1 cellular context compared by ENCODE assay signal in the genomic region with DNA sequence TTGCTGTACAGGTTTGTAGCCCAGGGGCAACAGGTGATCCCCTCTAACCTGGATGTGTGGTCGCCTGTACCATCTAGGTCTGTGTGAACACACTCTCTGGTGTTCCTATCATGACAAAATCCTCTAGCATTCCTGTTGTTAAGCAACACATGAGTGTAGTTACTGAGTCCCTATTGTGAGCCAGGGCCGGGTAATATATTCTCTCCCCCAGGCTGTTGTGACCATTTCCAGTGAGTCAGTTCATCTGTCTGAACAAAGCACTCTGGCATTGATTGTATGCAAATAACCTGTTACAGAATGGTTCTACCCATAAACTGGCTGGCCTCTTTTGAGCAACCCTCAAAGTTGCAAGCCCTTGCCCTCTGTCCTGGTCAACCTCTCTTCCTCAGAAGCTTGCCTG.
TF ChIP-seq lines count a peak whose summit lies in the region.

No MANE protein-coding gene starts in this region.

TF ChIP-seq in HepG2, 621 proteins besides CTCF, POLR2A, EP300 and RAD21:
- no peak for TF ChIP-seq ZSCAN25 (CRISPR knock-in tag; IDR thresholded peaks at IDR 0.05)
- TF ChIP-seq SOX6 (IDR thresholded peaks at IDR 0.05), result no peak
- TF ChIP-seq SOX6 (CRISPR knock-in tag; IDR thresholded peaks at IDR 0.05), result peak; percentile 17; the same call in 1 of the 2 replicates
- TF ChIP-seq CEBPG (CRISPR knock-in tag; IDR thresholded peaks at IDR 0.05), result peak; percentile 56; the same call in 1 of the 2 replicates
- TF ChIP-seq ZNF224 (CRISPR knock-in tag; IDR thresholded peaks at IDR 0.05), result no peak
- 0 out of 2 replicates have a peak, but pooled peaks have one; percentile 58 for TF ChIP-seq SOX5 (CRISPR knock-in tag; IDR thresholded peaks at IDR 0.05; ENCODE audit: borderline replicate concordance)
- TF ChIP-seq, protein P1, sequence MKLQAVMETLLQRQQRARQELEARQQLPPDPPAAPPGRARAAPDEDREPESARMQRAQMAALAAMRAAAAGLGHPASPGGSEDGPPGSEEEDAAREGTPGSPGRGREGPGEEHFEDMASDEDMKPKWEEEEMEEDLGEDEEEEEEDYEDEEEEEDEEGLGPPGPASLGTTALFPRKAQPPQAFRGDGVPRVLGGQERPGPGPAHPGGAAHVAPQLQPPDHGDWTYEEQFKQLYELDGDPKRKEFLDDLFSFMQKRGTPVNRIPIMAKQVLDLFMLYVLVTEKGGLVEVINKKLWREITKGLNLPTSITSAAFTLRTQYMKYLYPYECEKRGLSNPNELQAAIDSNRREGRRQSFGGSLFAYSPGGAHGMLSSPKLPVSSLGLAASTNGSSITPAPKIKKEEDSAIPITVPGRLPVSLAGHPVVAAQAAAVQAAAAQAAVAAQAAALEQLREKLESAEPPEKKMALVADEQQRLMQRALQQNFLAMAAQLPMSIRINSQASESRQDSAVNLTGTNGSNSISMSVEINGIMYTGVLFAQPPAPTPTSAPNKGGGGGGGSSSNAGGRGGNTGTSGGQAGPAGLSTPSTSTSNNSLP (IDR thresholded peaks at IDR 0.05; ENCODE audit: low read depth, low read length), result 0 out of 2 replicates have a peak, but pooled peaks have one; percentile 15
- TF ChIP-seq, protein P2, sequence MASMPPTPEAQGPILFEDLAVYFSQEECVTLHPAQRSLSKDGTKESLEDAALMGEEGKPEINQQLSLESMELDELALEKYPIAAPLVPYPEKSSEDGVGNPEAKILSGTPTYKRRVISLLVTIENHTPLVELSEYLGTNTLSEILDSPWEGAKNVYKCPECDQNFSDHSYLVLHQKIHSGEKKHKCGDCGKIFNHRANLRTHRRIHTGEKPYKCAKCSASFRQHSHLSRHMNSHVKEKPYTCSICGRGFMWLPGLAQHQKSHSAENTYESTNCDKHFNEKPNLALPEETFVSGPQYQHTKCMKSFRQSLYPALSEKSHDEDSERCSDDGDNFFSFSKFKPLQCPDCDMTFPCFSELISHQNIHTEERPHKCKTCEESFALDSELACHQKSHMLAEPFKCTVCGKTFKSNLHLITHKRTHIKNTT (CRISPR knock-in tag; IDR thresholded peaks at IDR 0.05), result no peak
- TF ChIP-seq RFX1 (IDR thresholded peaks at IDR 0.05), result no peak
- 0 out of 2 replicates have a peak, but pooled peaks have one; percentile 27 for TF ChIP-seq SOX13 (IDR thresholded peaks at IDR 0.05)
- peak in 1 of 2 experiments; percentile 50; a peak in 1 of 4 replicates for TF ChIP-seq SOX13 (CRISPR knock-in tag; conservative IDR thresholded peaks at IDR 0.05 in 1 of 2, IDR thresholded peaks at IDR 0.05 in 1 of 2)
- TF ChIP-seq TEAD3 (CRISPR knock-in tag; optimal IDR thresholded peaks at IDR 0.05; ENCODE audit: borderline replicate concordance), result peak; percentile 40
- TF ChIP-seq CEBPB (IDR thresholded peaks at IDR 0.05; ENCODE audit: borderline replicate concordance, low read depth, low read length), result peak; percentile 77
- TF ChIP-seq RBM39 (IDR thresholded peaks at IDR 0.05; ENCODE audit: low read depth, low read length, poor library complexity, severe bottlenecking), result no peak
